Comparison of ENCODE assay signal across 16 cellular contexts in genomic region chr7:39306028-39306570, GRCh38.
"Had no signal": no experiment of that assay in that cellular context is flagged by ENCODE, and none has a peak within 500 bp of the region (broad histone marks: within the 10 kb centered on the region; RNA-seq: fewer than 3 reads in every experiment).

No MANE protein-coding gene starts in this region.

- H3K79me2 ChIP-seq: hepatocyte had no signal

- DNase-seq: effector memory CD8-positive, alpha-beta T cell; head of caudate nucleus; naive thymus-derived CD4-positive, alpha-beta T cell; stimulated activated CD4-positive, alpha-beta T cell treated with anti-CD3 and anti-CD28 coated beads, Interleukin-2, amount 100 ng/mL, for 24 hours; stimulated activated CD4-positive, alpha-beta T cell treated with anti-CD3 and anti-CD28 coated beads, Interleukin-4, amount 100 ng/mL, for 4 hours; stimulated activated naive B cell treated with anti-CD40 and anti-IgM and Interleukin-4, amounts not matched to agents 10 μg/mL and 1 μg/mL and 100 μg/mL, for 72 hours; stimulated activated naive CD8-positive, alpha-beta T cell treated with anti-CD3 and anti-CD28 coated beads, Interleukin-15, amount 100 ng/mL, for 72 hours; substantia nigra; transverse colon had no signal

- H3K9me3 ChIP-seq: esophagus muscularis mucosa, neutrophil, thoracic aorta, transverse colon had no signal

- H3K27ac ChIP-seq: epithelial cell of prostate, esophagus muscularis mucosa, hepatocyte, neutrophil, skin epidermis, thoracic aorta, transverse colon had no signal

- ATAC-seq: effector memory CD8-positive, alpha-beta T cell; naive thymus-derived CD4-positive, alpha-beta T cell; sciatic nerve; stimulated activated naive B cell treated with anti-CD40 and anti-IgM and Interleukin-4, amounts not matched to agents 10 μg/mL and 1 μg/mL and 100 μg/mL, for 72 hours; stimulated activated naive CD8-positive, alpha-beta T cell treated with anti-CD3 and anti-CD28 coated beads, Interleukin-15, amount 100 ng/mL, for 72 hours had no signal

- H3K36me3 ChIP-seq: esophagus muscularis mucosa, neutrophil, thoracic aorta, transverse colon had no signal

- H3K4me1 ChIP-seq: esophagus muscularis mucosa, transverse colon had no signal

- H3K27me3 ChIP-seq: hepatocyte, neutrophil, transverse colon had no signal

- H3K4me3 ChIP-seq: esophagus muscularis mucosa, hepatocyte, skin epidermis, thoracic aorta, transverse colon had no signal

- H2AFZ ChIP-seq: hepatocyte had no signal

- H3K4me2 ChIP-seq: hepatocyte had no signal
